8 cellular contexts compared by ENCODE assay signal in genomic region chr15:41332788-41333527, GRCh38. TPM values are rescaled to one million over a fixed set of nuclear protein-coding genes. Genes with fewer than 3 reads are reported as not detected.
DNase-seq lines count a peak whose midpoint lies in the region; ATAC-seq and TF ChIP-seq lines count a peak whose summit lies in the region.

TSS of gene NUSAP1 (plus strand) at chr15:41332881. CDS start at chr15:41332958, 77 bp downstream.

- peaks cover 25% of the 10 kb centered on the region for H3K36me3 ChIP-seq in KOPT-K1 (ENCODE audit: insufficient read depth, low read length)
- H3K36me3 ChIP-seq in right atrium auricular region, result no peaks in the 10 kb centered on the region
- no peaks in the 10 kb centered on the region for H3K36me3 ChIP-seq in sigmoid colon

- ATAC-seq in GM21723 (IDR thresholded peaks at IDR 0.05; ENCODE audit: unreplicated experiment), result peak; percentile 21
- no peak for ATAC-seq in activated CD8-positive, alpha-beta T cell treated with anti-CD3 and anti-CD28 coated beads, Interleukin-2, amount 10 ng/mL, durations not matched to agents 7 days and 5 days

- no peaks in the 10 kb centered on the region for H3K27me3 Mint-ChIP-seq in activated CD8-positive, alpha-beta T cell treated with anti-CD3 and anti-CD28 coated beads, Interleukin-2, amount 10 ng/mL, durations not matched to agents 7 days and 5 days (ENCODE audit: low read depth)

- TF ChIP-seq EP300 in sigmoid colon (IDR thresholded peaks at IDR 0.05), result no peak

- H3K36me3 Mint-ChIP-seq in activated CD8-positive, alpha-beta T cell treated with anti-CD3 and anti-CD28 coated beads, Interleukin-2, amount 10 ng/mL, durations not matched to agents 7 days and 5 days (ENCODE audit: low read depth), result peaks cover 51% of the 10 kb centered on the region

- WGBS in sigmoid colon, 2 donors, result 0% methylated on average over 39 of the region's 39 CpGs

- H3K4me1 Mint-ChIP-seq in activated CD8-positive, alpha-beta T cell treated with anti-CD3 and anti-CD28 coated beads, Interleukin-2, amount 10 ng/mL, durations not matched to agents 7 days and 5 days (ENCODE audit: low read depth), result peaks cover 32% of the 10 kb centered on the region

- intact Hi-C loops in sigmoid colon (cut with DNase I), result loop anchor here (2.0 to 10.0 kb wide), 4 partner anchors 51 to 431 kb away; partner anchors contain the start of gene RTF1

- POLR2A ChIA-PET in activated CD8-positive, alpha-beta T cell treated with anti-CD3 and anti-CD28 coated beads, Interleukin-2, amount 10 ng/mL, durations not matched to agents 7 days and 5 days (lab: Charles Lee), result interaction anchor here (0.5 to 2.3 kb wide), 27 partner anchors 8 to 734 kb away, joined by 3 to 19 read pairs (median 5); partner anchors contain the start of genes INO80 and RAD51

- H3K4me3 ChIP-seq in right atrium auricular region, result peak within 1 kb of the TSS; percentile 71 to 94
- peak within 1 kb of the TSS; percentile 71 to 93 (median 74) for H3K4me3 ChIP-seq in sigmoid colon

- H3K9me3 Mint-ChIP-seq in activated CD8-positive, alpha-beta T cell treated with anti-CD3 and anti-CD28 coated beads, Interleukin-2, amount 10 ng/mL, durations not matched to agents 7 days and 5 days (ENCODE audit: insufficient read depth), result no peaks in the 10 kb centered on the region

- H3K4me3 Mint-ChIP-seq in activated CD8-positive, alpha-beta T cell treated with anti-CD3 and anti-CD28 coated beads, Interleukin-2, amount 10 ng/mL, durations not matched to agents 7 days and 5 days, result peak within 1 kb of the TSS; percentile 96

- H3K27ac Mint-ChIP-seq in activated CD8-positive, alpha-beta T cell treated with anti-CD3 and anti-CD28 coated beads, Interleukin-2, amount 10 ng/mL, durations not matched to agents 7 days and 5 days, result peak within 1 kb of the TSS; percentile 97

- CTCF ChIA-PET in activated CD8-positive, alpha-beta T cell treated with anti-CD3 and anti-CD28 coated beads, Interleukin-2, amount 10 ng/mL, durations not matched to agents 7 days and 5 days (lab: Charles Lee), result interaction anchor here (0.6 to 2.4 kb wide), 11 partner anchors 10 to 428 kb away, joined by 3 to 11 read pairs (median 3); partner anchors contain the start of genes CHP1 and EXD1

- no peak for TF ChIP-seq POLR2A in sigmoid colon (IDR thresholded peaks at IDR 0.05)

- H3K9me3 ChIP-seq in KOPT-K1 (ENCODE audit: insufficient read depth, low read length, poor library complexity, severe bottlenecking), result no peaks in the 10 kb centered on the region
- no peaks in the 10 kb centered on the region for H3K9me3 ChIP-seq in right atrium auricular region
- H3K9me3 ChIP-seq in sigmoid colon, result no peaks in the 10 kb centered on the region

- TF ChIP-seq CTCF in right atrium auricular region (IDR thresholded peaks at IDR 0.05) (no peak), sigmoid colon (IDR thresholded peaks at IDR 0.05) (no peak)

- H3K27me3 ChIP-seq in right atrium auricular region, result no peaks in the 10 kb centered on the region
- no peaks in the 10 kb centered on the region for H3K27me3 ChIP-seq in sigmoid colon

- DNase-seq in NCI-H1694 (lab: John Stamatoyannopoulos, UW) (peak; percentile 25), NCI-H1694 treated with DMSO at 0.1 percent for 48 hours (lab: John Stamatoyannopoulos, UW) (no peak), right atrium auricular region (ENCODE audit: low spot score) (no peak), sigmoid colon (no peak), dedifferentiated amniotic fluid mesenchymal stem cell (ENCODE audit: extremely low spot score) (no peak)
- no peak for DNase-seq in activated CD8-positive, alpha-beta T cell treated with anti-CD3 and anti-CD28 coated beads, Interleukin-2, amount 10 ng/mL, durations not matched to agents 7 days and 5 days

- H3K27ac ChIP-seq in KOPT-K1 (ENCODE audit: low read depth, low read length, poor library complexity, severe bottlenecking) (peak within 1 kb of the TSS; percentile 94), right atrium auricular region (peak within 1 kb of the TSS; percentile 51 to 72), sigmoid colon (peak within 1 kb of the TSS; percentile 59 to 77 (median 74))

- H3K4me1 ChIP-seq in right atrium auricular region, result peaks cover 0 to 16% of the 10 kb centered on the region in 2 donors
- peaks cover 0 to 17% (median 14%) of the 10 kb centered on the region in 4 donors for H3K4me1 ChIP-seq in sigmoid colon

RNA-seq across cellular contexts. Expression of gene NUSAP1, which starts in this region (rescaled TPM):
- 100 to 1,000 TPM; 281 to 287 TPM for total RNA-seq in activated CD8-positive, alpha-beta T cell treated with anti-CD3 and anti-CD28 coated beads, Interleukin-2, amount 10 ng/mL, durations not matched to agents 7 days and 5 days
- 1 to 10 TPM in 1 of 2 donors, under 1 TPM in 1; 0.94 to 3.1 TPM for total RNA-seq in right atrium auricular region
- 10 to 100 TPM in 1 of 4 donors, 1 to 10 TPM in 2, under 1 TPM in 1; 0.16 to 13.7 (median 1.5) TPM for total RNA-seq in sigmoid colon
- polyA plus RNA-seq in sigmoid colon, result 10 to 100 TPM in 2 of 3 donors, 1 to 10 TPM in 1; 5.4 to 34.7 (median 10.9) TPM

Comparison
In these comparisons a context has a peak if more than half of its experiments do, and no peak if none do; other contexts are left out.
1. RNA of gene NUSAP1 (total RNA-seq): 281 to 287 TPM in activated CD8-positive, alpha-beta T cell treated with anti-CD3 and anti-CD28 coated beads, Interleukin-2, amount 10 ng/mL, durations not matched to agents 7 days and 5 days; 0.94 to 3.1 TPM in right atrium auricular region and 0.16 to 13.7 TPM in sigmoid colon; every median in the first group is over 10 times any median in the second.
2. Peak in every context shown above with its lines, with median percentiles within 50 percentile points of each other: H3K27ac ChIP-seq.